29 cellular contexts compared by ENCODE assay signal in the genomic region with DNA sequence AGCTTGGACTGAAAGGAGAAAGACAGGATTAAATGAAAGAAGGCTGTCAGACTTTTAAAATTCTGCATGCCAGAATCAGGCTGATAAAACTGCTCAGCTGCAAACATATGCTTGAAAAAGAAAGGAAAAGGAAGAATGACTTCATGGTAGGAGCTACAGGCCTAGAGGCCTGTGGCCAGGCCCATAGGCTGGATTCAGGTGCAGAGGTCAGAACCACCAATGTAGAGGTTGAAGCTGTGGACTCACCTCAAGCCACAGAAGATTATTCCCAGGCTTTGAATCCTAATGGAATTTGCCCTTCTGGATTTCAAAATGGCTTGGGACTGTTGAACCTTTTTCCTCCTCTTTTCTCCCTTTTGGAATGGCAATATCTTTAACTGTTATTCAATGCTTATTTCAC.
"Had no signal": no experiment of that assay in that cellular context is flagged by ENCODE, and none has a peak within 500 bp of the region (broad histone marks: within the 10 kb centered on the region; RNA-seq: fewer than 3 reads in every experiment).

No MANE protein-coding gene starts in this region.

- H3K4me1 Mint-ChIP-seq: activated CD8-positive, alpha-beta memory T cell treated with anti-CD3 and anti-CD28 coated beads, Interleukin-2, amount 10 ng/mL, durations not matched to agents 7 days and 5 days; central memory CD8-positive, alpha-beta T cell; T-helper 17 cell had no signal

- H3K4me3 ChIP-seq: coronary artery, dorsolateral prefrontal cortex had no signal

- H3K4me3 Mint-ChIP-seq: activated CD8-positive, alpha-beta memory T cell treated with anti-CD3 and anti-CD28 coated beads, Interleukin-2, amount 10 ng/mL, durations not matched to agents 7 days and 5 days; activated CD8-positive, alpha-beta T cell treated with anti-CD3 and anti-CD28 coated beads for 36 hours; activated naive CD8-positive, alpha-beta T cell; activated T-cell treated with anti-CD3 and anti-CD28 coated beads, Interleukin-2, amount 50 U/mL, for 72 hours; central memory CD8-positive, alpha-beta T cell; dendritic cell treated with granulocyte-macrophage colony-stimulating factor and Interleukin-4, amounts not matched to agents 40 ng/mL and 50 ng/mL, for 4 days; T-helper 17 cell; T-helper 2 cell treated with Interferon-gamma antibody and Interleukin-4, amounts not matched to agents 5 μg/mL and 100 μg/mL, for 36 hours had no signal

- H3K36me3 ChIP-seq: brain microvascular endothelial cell had no signal

- H3K27ac ChIP-seq: brain microvascular endothelial cell, coronary artery, dorsolateral prefrontal cortex, epithelial cell of prostate had no signal

- H3K27ac Mint-ChIP-seq: activated CD8-positive, alpha-beta memory T cell treated with anti-CD3 and anti-CD28 coated beads, Interleukin-2, amount 10 ng/mL, durations not matched to agents 7 days and 5 days; activated CD8-positive, alpha-beta T cell treated with anti-CD3 and anti-CD28 coated beads for 36 hours; activated naive CD8-positive, alpha-beta T cell; activated T-cell treated with anti-CD3 and anti-CD28 coated beads, Interleukin-2, amount 50 U/mL, for 72 hours; dendritic cell treated with granulocyte-macrophage colony-stimulating factor and Interleukin-4, amounts not matched to agents 40 ng/mL and 50 ng/mL, for 4 days; T-helper 17 cell; T-helper 2 cell treated with Interferon-gamma antibody and Interleukin-4, amounts not matched to agents 5 μg/mL and 100 μg/mL, for 36 hours had no signal

- DNase-seq: activated CD4-positive, alpha-beta T cell treated with anti-CD3 and anti-CD28 coated beads for 1 hour; activated CD4-positive, alpha-beta T cell treated with anti-CD3 and anti-CD28 coated beads for 4 hours; activated CD4-positive, alpha-beta T cell treated with anti-CD3 and anti-CD28 coated beads, Interleukin-2, amount 50 U/mL, for 1 hour; activated CD4-positive, alpha-beta T cell treated with anti-CD3 and anti-CD28 coated beads, Interleukin-2, amount 50 U/mL, for 48 hours; activated CD8-positive, alpha-beta memory T cell treated with anti-CD3 and anti-CD28 coated beads, Interleukin-2, amount 10 ng/mL, durations not matched to agents 7 days and 5 days; activated CD8-positive, alpha-beta memory T cell treated with anti-CD3 and anti-CD28 coated beads, Interleukin-2, amount 50 U/mL, for 4 hours; activated CD8-positive, alpha-beta T cell treated with anti-CD3 and anti-CD28 coated beads for 36 hours; activated gamma-delta T cell; activated naive CD4-positive, alpha-beta T cell treated with anti-CD3 and anti-CD28 coated beads, Interleukin-2, amount 50 U/mL, for 16 hours; activated naive CD4-positive, alpha-beta T cell treated with Interleukin-2 at 50 U/mL for 16 hours; activated T-cell treated with anti-CD3 and anti-CD28 coated beads, Interleukin-2, amount 50 U/mL, for 1 hour; activated T-cell treated with anti-CD3 and anti-CD28 coated beads, Interleukin-2, amount 50 U/mL, for 72 hours; amniotic stem cell; anterior cingulate cortex; brain microvascular endothelial cell; dorsolateral prefrontal cortex; effector memory CD4-positive, alpha-beta T cell; foreskin fibroblast; head of caudate nucleus; SW 1271; T-helper 1 cell; T-helper 17 cell; T1000 had no signal

- H3K27me3 Mint-ChIP-seq: activated CD8-positive, alpha-beta memory T cell treated with anti-CD3 and anti-CD28 coated beads, Interleukin-2, amount 10 ng/mL, durations not matched to agents 7 days and 5 days; activated CD8-positive, alpha-beta T cell treated with anti-CD3 and anti-CD28 coated beads for 36 hours; activated naive CD8-positive, alpha-beta T cell; central memory CD8-positive, alpha-beta T cell; dendritic cell treated with granulocyte-macrophage colony-stimulating factor and Interleukin-4, amounts not matched to agents 40 ng/mL and 50 ng/mL, for 4 days; T-helper 17 cell had no signal

- H3K27me3 ChIP-seq: brain microvascular endothelial cell, dorsolateral prefrontal cortex had no signal

- ATAC-seq: activated CD8-positive, alpha-beta memory T cell treated with anti-CD3 and anti-CD28 coated beads, Interleukin-2, amount 10 ng/mL, durations not matched to agents 7 days and 5 days; activated CD8-positive, alpha-beta T cell treated with anti-CD3 and anti-CD28 coated beads for 36 hours; activated T-cell treated with anti-CD3 and anti-CD28 coated beads, Interleukin-2, amount 50 U/mL, for 72 hours; T-helper 17 cell had no signal

- H3K9me3 Mint-ChIP-seq: activated CD8-positive, alpha-beta T cell treated with anti-CD3 and anti-CD28 coated beads for 36 hours; activated T-cell treated with anti-CD3 and anti-CD28 coated beads, Interleukin-2, amount 50 U/mL, for 72 hours; central memory CD8-positive, alpha-beta T cell; T-helper 2 cell treated with Interferon-gamma antibody and Interleukin-4, amounts not matched to agents 5 μg/mL and 100 μg/mL, for 36 hours had no signal
